9 cellular contexts compared by ENCODE assay signal in genomic region chr11:45333506-45333971, GRCh38. TPM values are rescaled to one million over a fixed set of nuclear protein-coding genes. Genes with fewer than 3 reads are reported as not detected.
DNase-seq lines count a peak whose midpoint lies in the region; ATAC-seq and TF ChIP-seq lines count a peak whose summit lies in the region.
"Had no signal": no experiment of that assay in that cellular context is flagged by ENCODE, and none has a peak within 500 bp of the region (broad histone marks: within the 10 kb centered on the region; RNA-seq: fewer than 3 reads in every experiment).

No MANE protein-coding gene starts in this region.

- H3K36me3 ChIP-seq in tibial nerve, result no peaks in the 10 kb centered on the region

- TF ChIP-seq CTCF in GM10266 (IDR thresholded peaks at IDR 0.05; ENCODE audit: control insufficient read depth, insufficient read depth, low read depth, missing control alignments), result no peak
- TF ChIP-seq CTCF in tibial nerve (IDR thresholded peaks at IDR 0.05), result no peak

- no peaks in the 10 kb centered on the region for H3K9me3 ChIP-seq in tibial nerve

- peak; percentile 72 for DNase-seq in A172 (ENCODE audit: low spot score)
- DNase-seq in HT1080 (ENCODE audit: low read depth), result peak; percentile 75
- peak; percentile 26 for DNase-seq in amniotic epithelial cell (ENCODE audit: low read depth)
- peak; percentile 33 for DNase-seq in kidney tubule cell (ENCODE audit: low spot score)
- DNase-seq in GM10266 (ENCODE audit: extremely low spot score), result no peak
- no peak for DNase-seq in effector memory CD8-positive, alpha-beta T cell
- DNase-seq in NCI-H187 treated with DMSO at 0.1 percent for 48 hours (lab: John Stamatoyannopoulos, UW), result no peak
- DNase-seq in tibial nerve (ENCODE audit: low spot score in 2 of 2), result no peak
- DNase-seq: stimulated activated CD8-positive, alpha-beta memory T cell treated with anti-CD3 and anti-CD28 coated beads, Interleukin-4, amount 100 ng/mL, for 48 hours had no signal

- H3K27ac ChIP-seq in tibial nerve, result no peak overlapping the region

- TF ChIP-seq EP300 in tibial nerve (IDR thresholded peaks at IDR 0.05), result peak in 1 of 2 donors; percentile 11

- peaks cover 0 to 9% (median 0%) of the 10 kb centered on the region in 4 donors for H3K4me1 ChIP-seq in tibial nerve

- H3K36me3 Mint-ChIP-seq in effector memory CD8-positive, alpha-beta T cell (ENCODE audit: insufficient read depth), result peaks cover 6% of the 10 kb centered on the region

- peaks cover 12 to 44% of the 10 kb centered on the region in 2 donors for H3K27me3 Mint-ChIP-seq in effector memory CD8-positive, alpha-beta T cell

- H3K27me3 ChIP-seq in tibial nerve, result peaks cover 0 to 2% of the 10 kb centered on the region in 2 donors

- no peak overlapping the region for H3K4me3 Mint-ChIP-seq in effector memory CD8-positive, alpha-beta T cell

- H3K27ac Mint-ChIP-seq in effector memory CD8-positive, alpha-beta T cell, result no peak overlapping the region

- ATAC-seq in effector memory CD8-positive, alpha-beta T cell (replicated peaks), result no peak

- H3K4me3 ChIP-seq in tibial nerve, result no peak overlapping the region

- no peaks in the 10 kb centered on the region for H3K9me3 Mint-ChIP-seq in effector memory CD8-positive, alpha-beta T cell

- no peaks in the 10 kb centered on the region for H3K4me1 Mint-ChIP-seq in effector memory CD8-positive, alpha-beta T cell (ENCODE audit: low read depth in 2 of 2)

- 38 to 41% methylated on average over 8 of the region's 8 CpGs for WGBS in tibial nerve, 2 donors

- no peak for TF ChIP-seq POLR2A in tibial nerve (IDR thresholded peaks at IDR 0.05)

RNA-seq across cellular contexts. Expression of gene SYT13, which starts 47.4 kb away (rescaled TPM):
- 0.19 TPM in 1 of 2 replicates, not detected in the other for total RNA-seq in A172 (2014; rRNA removed; shearing (Covaris generic))
- total RNA-seq in HT1080 (2014; rRNA removed; shearing (Covaris generic)), result 0.03 and 0.63 TPM in 2 replicates
- not detected in 2 replicates for polyA plus RNA-seq in HT1080 (2015; cell fraction: cytosol; rRNA removed)
- not detected in 2 replicates for polyA plus RNA-seq in HT1080 (2015; cell fraction: nucleus; rRNA removed)
- total RNA-seq in tibial nerve, result under 1 TPM in 2 of 4 donors, not detected in 2; 0.21 to 0.44 TPM

Comparison
In these comparisons a context has a peak if more than half of its experiments do, and no peak if none do; other contexts are left out.
1. DNase-seq: peak in A172 (single experiment), HT1080 (single experiment), amniotic epithelial cell (single experiment) and kidney tubule cell (single experiment); none in GM10266 (single experiment), effector memory CD8-positive, alpha-beta T cell (0 of 3), NCI-H187 treated with DMSO at 0.1 percent for 48 hours (single experiment) and tibial nerve (0 of 2).